ENCODE assay signal across 8 cellular contexts in the genomic region with DNA sequence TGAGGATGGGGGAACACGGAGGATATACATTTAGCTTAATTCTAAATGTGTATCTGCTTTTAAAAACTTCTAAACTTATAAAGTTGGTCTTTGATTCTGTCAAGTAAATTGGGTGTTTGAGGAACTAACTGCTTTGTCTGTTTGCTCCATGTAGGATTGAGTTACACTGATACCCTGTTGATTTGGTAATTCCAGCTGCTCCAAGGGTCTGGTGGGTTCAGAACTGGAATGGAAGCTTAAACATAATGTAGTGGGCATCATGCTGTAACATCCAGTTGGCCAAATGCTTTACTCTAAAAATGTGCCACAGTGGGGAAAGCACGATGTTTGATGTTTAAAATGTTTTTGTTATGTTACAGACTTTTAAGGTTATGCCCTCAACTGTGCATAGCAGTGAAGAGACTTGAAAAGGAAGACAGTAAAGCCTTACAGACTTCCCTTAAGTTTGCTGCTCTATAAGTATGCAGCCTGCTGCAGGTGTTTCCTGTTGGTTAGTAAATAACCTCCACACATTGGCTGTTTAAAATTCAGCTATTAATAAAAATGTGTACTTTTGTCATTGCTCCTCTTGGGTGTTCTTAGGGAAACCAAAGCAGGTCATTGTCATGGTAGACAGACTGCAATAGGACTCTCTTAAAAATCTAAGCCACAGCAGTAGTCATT. TPM values are rescaled to one million over a fixed set of nuclear protein-coding genes. Genes with fewer than 3 reads are reported as not detected.
DNase-seq lines count a peak whose midpoint lies in the region; ATAC-seq and TF ChIP-seq lines count a peak whose summit lies in the region.

No MANE protein-coding gene starts in this region.

- peaks cover 19% of the 10 kb centered on the region for H3K4me1 Mint-ChIP-seq in activated CD8-positive, alpha-beta T cell treated with anti-CD3 and anti-CD28 coated beads, Interleukin-2, amount 10 ng/mL, durations not matched to agents 7 days and 5 days (ENCODE audit: low read depth)

- no peak for TF ChIP-seq CTCF in coronary artery (IDR thresholded peaks at IDR 0.05)

- H3K9me3 Mint-ChIP-seq in activated CD8-positive, alpha-beta T cell treated with anti-CD3 and anti-CD28 coated beads, Interleukin-2, amount 10 ng/mL, durations not matched to agents 7 days and 5 days (ENCODE audit: insufficient read depth): no peaks in the 10 kb centered on the region

- H3K4me3 ChIP-seq in coronary artery: no peak overlapping the region
- no peak overlapping the region for H3K4me3 ChIP-seq in aorta (ENCODE audit: low read length in 2 of 2)

- H3K27ac Mint-ChIP-seq in activated CD8-positive, alpha-beta T cell treated with anti-CD3 and anti-CD28 coated beads, Interleukin-2, amount 10 ng/mL, durations not matched to agents 7 days and 5 days: no peak overlapping the region

- no peak overlapping the region for H3K4me3 Mint-ChIP-seq in activated CD8-positive, alpha-beta T cell treated with anti-CD3 and anti-CD28 coated beads, Interleukin-2, amount 10 ng/mL, durations not matched to agents 7 days and 5 days

- peak; percentile 73 for DNase-seq in germinal center (ENCODE audit: low spot score)
- DNase-seq in coronary artery (ENCODE audit: low spot score): no peak
- no peak for DNase-seq in OCI-M2 (lab: John Stamatoyannopoulos, UW; ENCODE audit: unreplicated experiment)
- DNase-seq in activated CD8-positive, alpha-beta T cell treated with anti-CD3 and anti-CD28 coated beads, Interleukin-2, amount 10 ng/mL, durations not matched to agents 7 days and 5 days: no peak
- no peak for DNase-seq in aorta

- no peaks in the 10 kb centered on the region for H3K27me3 ChIP-seq in aorta (ENCODE audit: control insufficient read depth in 1 of 2, insufficient read depth in 2 of 2, low read length in 1 of 2)

- ATAC-seq in GM18519 (IDR thresholded peaks at IDR 0.05; ENCODE audit: low FRiP score, unreplicated experiment) (peak; percentile 65), GM21528 (IDR thresholded peaks at IDR 0.05; ENCODE audit: low FRiP score, unreplicated experiment) (peak; percentile 73), HG03432 (IDR thresholded peaks at IDR 0.05; ENCODE audit: unreplicated experiment) (peak; percentile 67), aorta (ENCODE audit: low FRiP score) (no peak)
- ATAC-seq in activated CD8-positive, alpha-beta T cell treated with anti-CD3 and anti-CD28 coated beads, Interleukin-2, amount 10 ng/mL, durations not matched to agents 7 days and 5 days: no peak

- no peaks in the 10 kb centered on the region for H3K4me1 ChIP-seq in aorta (ENCODE audit: control insufficient read depth in 1 of 2, insufficient read depth in 2 of 2, low read length in 2 of 2)

- peaks cover 0 to 7% of the 10 kb centered on the region in 2 donors for H3K36me3 ChIP-seq in aorta (ENCODE audit: control insufficient read depth in 1 of 2, insufficient read depth in 2 of 2, low read length in 1 of 2)

- POLR2A ChIA-PET in activated CD8-positive, alpha-beta T cell treated with anti-CD3 and anti-CD28 coated beads, Interleukin-2, amount 10 ng/mL, durations not matched to agents 7 days and 5 days (lab: Charles Lee): interaction anchor here (1.6 kb wide), 1 partner anchor 10 kb away, joined by 7 read pairs; no protein-coding TSS in a partner anchor

- H3K36me3 Mint-ChIP-seq in activated CD8-positive, alpha-beta T cell treated with anti-CD3 and anti-CD28 coated beads, Interleukin-2, amount 10 ng/mL, durations not matched to agents 7 days and 5 days (ENCODE audit: low read depth): peaks cover 40% of the 10 kb centered on the region

- CTCF ChIA-PET in activated CD8-positive, alpha-beta T cell treated with anti-CD3 and anti-CD28 coated beads, Interleukin-2, amount 10 ng/mL, durations not matched to agents 7 days and 5 days (lab: Charles Lee): interaction anchor here (1.4 kb wide), 1 partner anchor 470 kb away, joined by 4 read pairs; no protein-coding TSS in a partner anchor

- H3K27me3 Mint-ChIP-seq in activated CD8-positive, alpha-beta T cell treated with anti-CD3 and anti-CD28 coated beads, Interleukin-2, amount 10 ng/mL, durations not matched to agents 7 days and 5 days (ENCODE audit: low read depth): no peaks in the 10 kb centered on the region

- H3K27ac ChIP-seq in coronary artery (no peak overlapping the region), aorta (ENCODE audit: low read depth in 1 of 2, low read length in 2 of 2) (no peak overlapping the region)

- no peaks in the 10 kb centered on the region for H3K9me3 ChIP-seq in aorta (ENCODE audit: control insufficient read depth, low read length)

- WGBS in aorta, 2 donors: 88 to 90% methylated on average over 2 of the region's 2 CpGs

- intact Hi-C loops in aorta (cut with DNase I): no loop called here

RNA-seq across cellular contexts. Expression of a gene that starts 5.9 kb away (rescaled TPM):
- 10 to 100 TPM; 81.7 to 84.3 TPM for total RNA-seq in activated CD8-positive, alpha-beta T cell treated with anti-CD3 and anti-CD28 coated beads, Interleukin-2, amount 10 ng/mL, durations not matched to agents 7 days and 5 days
- total RNA-seq in aorta: 10 to 100 TPM; 34.4 to 37.9 TPM
- 1 to 10 TPM; 4.0 to 7.8 TPM for polyA plus RNA-seq in aorta

RNA-seq across cellular contexts. Expression of a gene that starts 59.5 kb away (rescaled TPM):
- 10 to 100 TPM; 41.0 to 44.0 TPM for total RNA-seq in activated CD8-positive, alpha-beta T cell treated with anti-CD3 and anti-CD28 coated beads, Interleukin-2, amount 10 ng/mL, durations not matched to agents 7 days and 5 days
- total RNA-seq in aorta: 10 to 100 TPM; 56.0 to 61.3 TPM
- polyA plus RNA-seq in aorta: 10 to 100 TPM; 44.1 to 53.6 TPM

Comparison
In these comparisons a context has a peak if more than half of its experiments do, and no peak if none do; other contexts are left out.
1. ATAC-seq: peak in GM18519 (single experiment), GM21528 (single experiment) and HG03432 (single experiment); none in activated CD8-positive, alpha-beta T cell treated with anti-CD3 and anti-CD28 coated beads, Interleukin-2, amount 10 ng/mL, durations not matched to agents 7 days and 5 days (single experiment) and aorta (single experiment).